Comparison of ENCODE assay signal across 8 cellular contexts in genomic region chr1:50968884-50969610, GRCh38. TPM values are rescaled to one million over a fixed set of nuclear protein-coding genes. Genes with fewer than 3 reads are reported as not detected.
DNase-seq lines count a peak whose midpoint lies in the region; ATAC-seq and TF ChIP-seq lines count a peak whose summit lies in the region.

No MANE protein-coding gene starts in this region.

- peak overlapping the region; percentile 97 for H3K27ac Mint-ChIP-seq in osteocyte (ENCODE audit: unreplicated experiment)

- no peaks in the 10 kb centered on the region for H3K36me3 Mint-ChIP-seq in osteocyte (ENCODE audit: unreplicated experiment)

- intact Hi-C loops in Right ventricle myocardium superior (cut with DNase I), result loop anchor here (10.0 kb wide), 1 partner anchor 194 kb away; no protein-coding TSS in a partner anchor

- peaks cover 29% of the 10 kb centered on the region for H3K4me1 Mint-ChIP-seq in osteocyte (ENCODE audit: unreplicated experiment)

- DNase-seq in OCI-M1 (lab: John Stamatoyannopoulos, UW) (peak; percentile 72), Right ventricle myocardium superior (peak; percentile 78), osteocyte (ENCODE audit: extremely low spot score, unreplicated experiment) (no peak), pons (ENCODE audit: low spot score) (no peak)
- peak; percentile 35 for DNase-seq in activated naive CD4-positive, alpha-beta T cell treated with anti-CD3 and anti-CD28 coated beads, Interleukin-2, amount 50 U/mL, for 16 hours

- peak overlapping the region; percentile 96 for H3K27ac ChIP-seq in 22Rv1

- no peaks in the 10 kb centered on the region for H3K9me3 Mint-ChIP-seq in osteocyte (ENCODE audit: unreplicated experiment)

- TF ChIP-seq CTCF in 22Rv1 (IDR thresholded peaks at IDR 0.05) (no peak), osteocyte (IDR thresholded peaks at IDR 0.05) (no peak)

- H3K4me3 Mint-ChIP-seq in osteocyte (ENCODE audit: unreplicated experiment), result peak overlapping the region; percentile 98

- H3K27me3 Mint-ChIP-seq in osteocyte (ENCODE audit: unreplicated experiment), result no peaks in the 10 kb centered on the region

- ATAC-seq in GM18502 (IDR thresholded peaks at IDR 0.05; ENCODE audit: poor library complexity, unreplicated experiment), result peak; percentile 20
- peak; percentile 29 for ATAC-seq in HG02943 (IDR thresholded peaks at IDR 0.05; ENCODE audit: low read depth, unreplicated experiment)
- peak; percentile 49 for ATAC-seq in Right ventricle myocardium superior (ENCODE audit: poor library complexity)

RNA-seq across cellular contexts. Expression of gene CDKN2C, which starts 1.0 kb away (rescaled TPM):
- 15.1 TPM for total RNA-seq in Right ventricle myocardium superior
- total RNA-seq in osteocyte, result 9.2 and 9.6 TPM in 2 replicates

RNA-seq across cellular contexts. Expression of gene FAF1, which starts 9.0 kb away (rescaled TPM):
- total RNA-seq in Right ventricle myocardium superior (88.1 TPM), osteocyte (50.9 and 52.0 TPM in 2 replicates)

Comparison
In these comparisons a context has a peak if more than half of its experiments do, and no peak if none do; other contexts are left out.
1. DNase-seq: peak in OCI-M1 (single experiment), activated naive CD4-positive, alpha-beta T cell treated with anti-CD3 and anti-CD28 coated beads, Interleukin-2, amount 50 U/mL, for 16 hours (single experiment) and Right ventricle myocardium superior (single experiment); none in osteocyte (single experiment) and pons (single experiment).
2. Peak in every context shown above with its lines, with median percentiles within 50 percentile points of each other: ATAC-seq.